ENCODE assay signal across 22 cellular contexts in genomic region chr22:18114495-18114894, GRCh38. TPM values are rescaled to one million over a fixed set of nuclear protein-coding genes. Genes with fewer than 3 reads are reported as not detected.
DNase-seq lines count a peak whose midpoint lies in the region; ATAC-seq and TF ChIP-seq lines count a peak whose summit lies in the region.
"Had no signal": no experiment of that assay in that cellular context is flagged by ENCODE, and none has a peak within 500 bp of the region (broad histone marks: within the 10 kb centered on the region; RNA-seq: fewer than 3 reads in every experiment).

No MANE protein-coding gene starts in this region.

- intact Hi-C loops in gastrocnemius medialis (cut with DNase I; ENCODE audit: low total_unique reads): loop anchor here (10.0 kb wide), 2 partner anchors 740 to 1170 kb away; no protein-coding TSS in a partner anchor

- no peaks in the 10 kb centered on the region for H3K36me3 ChIP-seq in gastrocnemius medialis
- H3K36me3 ChIP-seq: gastroesophageal sphincter, left lung had no signal

- H3K4me3 Mint-ChIP-seq in T-helper 2 cell treated with Interferon-gamma antibody and Interleukin-4, amounts not matched to agents 5 μg/mL and 100 μg/mL, for 36 hours: peak overlapping the region; percentile 0
- peak overlapping the region; percentile 2 to 32 for H3K4me3 Mint-ChIP-seq in effector memory CD8-positive, alpha-beta T cell
- H3K4me3 Mint-ChIP-seq: stimulated activated memory B cell treated with anti-CD40 and anti-IgM and Interleukin-4, amounts not matched to agents 10 μg/mL and 1 μg/mL and 100 μg/mL, for 72 hours had no signal

- no peak overlapping the region for H3K4me3 ChIP-seq in gastrocnemius medialis
- H3K4me3 ChIP-seq: gastroesophageal sphincter, left lung had no signal

- no peak for ATAC-seq in effector memory CD8-positive, alpha-beta T cell (replicated peaks)
- ATAC-seq in gastrocnemius medialis (peak; percentile 6 to 20), GM18498 (IDR thresholded peaks at IDR 0.05; ENCODE audit: unreplicated experiment) (no peak)
- ATAC-seq: gastroesophageal sphincter; left lung; stimulated activated memory B cell treated with anti-CD40 and anti-IgM and Interleukin-4, amounts not matched to agents 10 μg/mL and 1 μg/mL and 100 μg/mL, for 72 hours had no signal

- H3K27me3 Mint-ChIP-seq in T-helper 2 cell treated with Interferon-gamma antibody and Interleukin-4, amounts not matched to agents 5 μg/mL and 100 μg/mL, for 36 hours (ENCODE audit: low read depth): peaks cover 35% of the 10 kb centered on the region
- H3K27me3 Mint-ChIP-seq in effector memory CD8-positive, alpha-beta T cell: peaks cover 15 to 24% of the 10 kb centered on the region in 2 donors

- no peaks in the 10 kb centered on the region for H3K36me3 Mint-ChIP-seq in T-helper 2 cell treated with Interferon-gamma antibody and Interleukin-4, amounts not matched to agents 5 μg/mL and 100 μg/mL, for 36 hours (ENCODE audit: low read depth)
- H3K36me3 Mint-ChIP-seq in effector memory CD8-positive, alpha-beta T cell (ENCODE audit: insufficient read depth): no peaks in the 10 kb centered on the region
- H3K36me3 Mint-ChIP-seq: naive thymus-derived CD4-positive, alpha-beta T cell; stimulated activated memory B cell treated with anti-CD40 and anti-IgM and Interleukin-4, amounts not matched to agents 10 μg/mL and 1 μg/mL and 100 μg/mL, for 72 hours had no signal

- H3K9me3 ChIP-seq in gastrocnemius medialis: no peaks in the 10 kb centered on the region
- H3K9me3 ChIP-seq: gastroesophageal sphincter, left lung had no signal

- peaks cover 82 to 91% of the 10 kb centered on the region in 2 donors for H3K4me1 ChIP-seq in gastrocnemius medialis

- H3K4me1 Mint-ChIP-seq in T-helper 2 cell treated with Interferon-gamma antibody and Interleukin-4, amounts not matched to agents 5 μg/mL and 100 μg/mL, for 36 hours (ENCODE audit: low read depth): peaks cover 17% of the 10 kb centered on the region
- peaks cover 20 to 27% of the 10 kb centered on the region in 2 donors for H3K4me1 Mint-ChIP-seq in effector memory CD8-positive, alpha-beta T cell (ENCODE audit: low read depth in 2 of 2)

- TF ChIP-seq CTCF in gastrocnemius medialis (IDR thresholded peaks at IDR 0.05 in 4 of 5, conservative IDR thresholded peaks at IDR 0.05 in 1 of 5): no peak

- no peak for DNase-seq in T-helper 2 cell treated with Interferon-gamma antibody and Interleukin-4, amounts not matched to agents 5 μg/mL and 100 μg/mL, for 36 hours (ENCODE audit: low spot score)
- DNase-seq in T-helper 2 cell (no peak), KBM-7 (peak; percentile 32), gastrocnemius medialis (peak; percentile 41 to 74), occipital lobe (lab: John Stamatoyannopoulos, UW) (no peak), AML-193 (lab: John Stamatoyannopoulos, UW) (no peak)
- no peak for DNase-seq in effector memory CD8-positive, alpha-beta T cell
- DNase-seq: 8988T; activated effector memory CD4-positive, alpha-beta T cell treated with Interleukin-2 at 50 U/mL for 16 hours; activated T-cell treated with anti-CD3 and anti-CD28 coated beads for 4 hours; central memory CD4-positive, alpha-beta T cell; DMS153; hypothalamus; left lung; naive thymus-derived CD4-positive, alpha-beta T cell; NCI-H1694 treated with DMSO at 0.1 percent for 48 hours; NCI-H2171; NCI-H524 treated with DMSO at 0.1 percent for 48 hours; stimulated activated CD4-positive, alpha-beta T cell treated with anti-CD3 and anti-CD28 coated beads, Interleukin-4, amount 100 ng/mL, for 4 hours had no signal

- H3K9me3 Mint-ChIP-seq in T-helper 2 cell treated with Interferon-gamma antibody and Interleukin-4, amounts not matched to agents 5 μg/mL and 100 μg/mL, for 36 hours: no peaks in the 10 kb centered on the region
- H3K9me3 Mint-ChIP-seq in effector memory CD8-positive, alpha-beta T cell: no peaks in the 10 kb centered on the region
- H3K9me3 Mint-ChIP-seq: naive thymus-derived CD4-positive, alpha-beta T cell; stimulated activated memory B cell treated with anti-CD40 and anti-IgM and Interleukin-4, amounts not matched to agents 10 μg/mL and 1 μg/mL and 100 μg/mL, for 72 hours had no signal

- H3K27ac Mint-ChIP-seq in T-helper 2 cell treated with Interferon-gamma antibody and Interleukin-4, amounts not matched to agents 5 μg/mL and 100 μg/mL, for 36 hours: no peak overlapping the region
- H3K27ac Mint-ChIP-seq in effector memory CD8-positive, alpha-beta T cell: peak overlapping the region in 1 of 2 donors; percentile 30
- H3K27ac Mint-ChIP-seq: stimulated activated memory B cell treated with anti-CD40 and anti-IgM and Interleukin-4, amounts not matched to agents 10 μg/mL and 1 μg/mL and 100 μg/mL, for 72 hours had no signal

- H3K27ac ChIP-seq in gastrocnemius medialis: peak overlapping the region; percentile 87 to 97 (median 94)
- H3K27ac ChIP-seq: gastroesophageal sphincter, left lung had no signal

- no peaks in the 10 kb centered on the region for H3K27me3 ChIP-seq in gastrocnemius medialis

- in situ Hi-C loops in KBM-7 (cut with MboI; ENCODE audit: low pct_unique_long_range_greater_than_20kb, low sequenced_read_pairs) (no loop called here), gastrocnemius medialis (cut with MboI; ENCODE audit: low sequenced_read_pairs in 4 of 4) (no loop called here)

- TF ChIP-seq POLR2A in gastrocnemius medialis (IDR thresholded peaks at IDR 0.05): peak; percentile 55 to 66

RNA-seq across cellular contexts. Expression of gene TUBA8, which starts 3.9 kb away (rescaled TPM):
- total RNA-seq in gastrocnemius medialis (100 to 1,000 TPM in 1 of 4 donors, 10 to 100 TPM in 3; 57.8 to 114 (median 77.7) TPM), occipital lobe (0.94 TPM)

RNA-seq across cellular contexts. Expression of gene USP18, which starts 35.5 kb away (rescaled TPM):
- total RNA-seq in gastrocnemius medialis (1 to 10 TPM; 1.1 to 4.8 (median 2.9) TPM), occipital lobe (2.5 TPM)

RNA-seq across cellular contexts. Expression of gene PEX26, which starts 36.7 kb away (rescaled TPM):
- total RNA-seq in gastrocnemius medialis: 10 to 100 TPM; 16.4 to 24.7 (median 16.8) TPM
- total RNA-seq in occipital lobe: 15.6 TPM

Comparison
In these comparisons a context has a peak if more than half of its experiments do, and no peak if none do; other contexts are left out.
1. DNase-seq: peak in KBM-7 (single experiment) and gastrocnemius medialis (2 of 2); none in T-helper 2 cell treated with Interferon-gamma antibody and Interleukin-4, amounts not matched to agents 5 μg/mL and 100 μg/mL, for 36 hours (single experiment), T-helper 2 cell (0 of 5), effector memory CD8-positive, alpha-beta T cell (0 of 3), occipital lobe (single experiment) and AML-193 (0 of 2).
2. ATAC-seq: peak in gastrocnemius medialis (2 of 2); none in effector memory CD8-positive, alpha-beta T cell (single experiment) and GM18498 (single experiment).
3. RNA of gene TUBA8, which starts 3.9 kb away (total RNA-seq): 57.8 to 114 TPM in gastrocnemius medialis; 0.94 TPM in occipital lobe (single experiment); every median in the first group is over 10 times any median in the second.